In the genomic region with DNA sequence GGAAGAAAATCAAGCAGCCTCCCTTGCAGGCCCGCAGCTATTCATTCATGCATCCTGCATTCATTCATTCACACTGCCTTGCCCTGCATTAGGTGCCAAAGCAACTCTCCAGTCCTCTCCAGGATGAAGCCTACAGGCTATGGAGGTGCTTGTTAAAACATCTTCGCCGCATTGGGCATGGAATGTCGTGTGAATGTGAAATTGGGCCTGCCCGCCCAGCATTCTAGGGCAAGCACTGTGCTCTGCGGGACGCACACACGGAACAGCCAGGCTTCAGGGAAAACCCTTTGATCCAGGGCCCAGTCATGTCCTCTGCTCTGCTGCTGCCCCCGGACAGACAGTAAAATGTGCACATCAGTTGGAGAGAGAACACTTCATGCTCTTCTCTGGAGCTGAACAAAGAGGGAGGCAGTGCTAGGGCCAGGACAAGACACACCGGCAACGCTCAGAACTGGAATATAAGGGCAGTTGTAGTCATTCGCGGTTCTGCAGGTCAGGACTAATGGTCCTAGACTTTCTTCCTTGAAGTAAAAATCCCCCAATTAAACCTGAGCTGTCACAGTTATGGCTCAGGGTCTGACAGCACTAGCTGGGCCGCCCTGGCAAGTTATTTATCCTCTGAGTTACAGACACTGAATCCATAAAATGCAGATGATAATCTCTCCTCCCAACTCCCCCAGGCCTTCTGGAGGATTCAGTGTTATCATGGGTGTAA, we compare ENCODE assay signal across 13 cellular contexts.
"Had no signal": no experiment of that assay in that cellular context is flagged by ENCODE, and none has a peak within 500 bp of the region (broad histone marks: within the 10 kb centered on the region; RNA-seq: fewer than 3 reads in every experiment).

No MANE protein-coding gene starts in this region.

- H3K4me1 ChIP-seq: ascending aorta, pancreas, tibial artery had no signal

- H3K4me3 Mint-ChIP-seq: natural killer cell had no signal

- H3K27me3 ChIP-seq: ascending aorta, pancreas had no signal

- H3K27ac Mint-ChIP-seq: natural killer cell had no signal

- H3K9me3 ChIP-seq: ascending aorta, pancreas, tibial artery had no signal

- H3K9me3 Mint-ChIP-seq: natural killer cell had no signal

- H3K4me3 ChIP-seq: ascending aorta, lung, pancreas, tibial artery had no signal

- H3K36me3 Mint-ChIP-seq: natural killer cell had no signal

- DNase-seq: activated CD4-positive, alpha-beta T cell treated with anti-CD3 and anti-CD28 coated beads, Interleukin-2, amount 50 U/mL, for 1 hour; activated gamma-delta T cell treated with Interleukin-2 at 50 U/mL for 16 hours; activated T-cell treated with anti-CD3 and anti-CD28 coated beads, Interleukin-2, amount 50 U/mL, for 48 hours; effector CD8-positive, alpha-beta T cell; hippocampal formation; natural killer cell; pancreas; SIG-M5; stimulated activated CD4-positive, alpha-beta T cell treated with anti-CD3 and anti-CD28 coated beads, Interleukin-4, amount 100 ng/mL, for 4 hours; tibial artery had no signal

- H3K27ac ChIP-seq: ascending aorta, epithelial cell of prostate, pancreas, tibial artery had no signal

- H3K4me1 Mint-ChIP-seq: natural killer cell had no signal

- ATAC-seq: natural killer cell, pancreas had no signal

- H3K36me3 ChIP-seq: ascending aorta, pancreas, tibial artery had no signal
